Comparison of ENCODE assay signal across 19 cellular contexts in the genomic region with DNA sequence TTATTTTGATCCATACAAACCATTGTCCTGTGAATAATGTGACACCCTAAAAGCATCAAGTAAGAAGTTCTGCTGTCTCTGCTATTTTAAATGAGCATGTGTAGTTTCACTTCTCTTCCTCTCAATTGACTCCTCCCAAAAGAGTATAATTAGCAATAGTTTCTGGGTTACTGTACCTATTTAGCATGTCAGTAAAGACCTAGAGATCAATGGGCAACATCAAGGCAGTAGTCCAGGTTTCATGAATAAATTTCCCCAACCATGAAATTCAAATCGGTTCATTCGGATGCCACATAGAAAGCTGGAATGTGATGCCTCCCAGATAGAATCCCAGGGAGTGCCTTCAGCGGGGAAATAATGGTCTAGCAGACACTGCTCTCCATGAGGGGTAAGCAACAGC.
DNase-seq lines count a peak whose midpoint lies in the region; ATAC-seq, FAIRE-seq and TF ChIP-seq lines count a peak whose summit lies in the region.
"Had no signal": no experiment of that assay in that cellular context is flagged by ENCODE, and none has a peak within 500 bp of the region (broad histone marks: within the 10 kb centered on the region; RNA-seq: fewer than 3 reads in every experiment).

No MANE protein-coding gene starts in this region.

- no peak for FAIRE-seq in pancreas (lab: Jason Lieb, UNC)
- FAIRE-seq: G401.6 had no signal

- no peaks in the 10 kb centered on the region for H3K9me3 ChIP-seq in pancreas
- H3K9me3 ChIP-seq: gastroesophageal sphincter, psoas muscle, stomach, vagina had no signal

- intact Hi-C loops in left colon (cut with DNase I, micrococcal nuclease) (no loop called here), pancreas (cut with DNase I) (no loop called here)

- H3K4me1 ChIP-seq in pancreas = no peaks in the 10 kb centered on the region
- H3K4me1 ChIP-seq: psoas muscle, stomach, vagina had no signal

- H3K27ac Mint-ChIP-seq in brain = peak overlapping the region in 3 of 5 experiments; percentile 9 to 32 (median 22)
- H3K27ac Mint-ChIP-seq: naive thymus-derived CD8-positive, alpha-beta T cell had no signal

- H3K27me3 ChIP-seq in pancreas = no peaks in the 10 kb centered on the region
- H3K27me3 ChIP-seq: gastroesophageal sphincter, stomach, vagina had no signal

- ATAC-seq in GM18861 (IDR thresholded peaks at IDR 0.05; ENCODE audit: unreplicated experiment) = peak; percentile 79
- ATAC-seq in HG02763 (IDR thresholded peaks at IDR 0.05; ENCODE audit: unreplicated experiment) = peak; percentile 78
- ATAC-seq in HG03460 (IDR thresholded peaks at IDR 0.05; ENCODE audit: unreplicated experiment) = peak; percentile 46
- ATAC-seq in left colon = no peak
- no peak for ATAC-seq in pancreas
- ATAC-seq: gastroesophageal sphincter; naive thymus-derived CD8-positive, alpha-beta T cell; psoas muscle had no signal

- no peaks in the 10 kb centered on the region for H3K9me3 Mint-ChIP-seq in brain

- WGBS in pancreas, 2 donors = 75 to 84% methylated on average over 3 of the region's 3 CpGs

- no peak overlapping the region for H3K27ac ChIP-seq in pancreas
- H3K27ac ChIP-seq in coronary artery = no peak overlapping the region
- H3K27ac ChIP-seq: gastroesophageal sphincter, psoas muscle, stomach, vagina had no signal

- H3K4me1 Mint-ChIP-seq in brain = peaks cover 31% of the 10 kb centered on the region
- H3K4me1 Mint-ChIP-seq: naive thymus-derived CD8-positive, alpha-beta T cell had no signal

- no peaks in the 10 kb centered on the region for H3K36me3 ChIP-seq in pancreas
- H3K36me3 ChIP-seq: gastroesophageal sphincter, stomach, vagina had no signal

- H3K36me3 Mint-ChIP-seq in brain = no peaks in the 10 kb centered on the region
- H3K36me3 Mint-ChIP-seq: naive thymus-derived CD8-positive, alpha-beta T cell had no signal

- peak overlapping the region in 1 of 5 experiments; percentile 19 for H3K4me3 Mint-ChIP-seq in brain
- H3K4me3 Mint-ChIP-seq: naive thymus-derived CD8-positive, alpha-beta T cell had no signal

- DNase-seq in left colon = no peak
- DNase-seq in pancreas = no peak
- DNase-seq in coronary artery (ENCODE audit: low spot score) = no peak
- no peak for DNase-seq in NK-92 treated with Interleukin-12 subunit alpha and Interleukin-12 subunit beta, amount 100 ng/mL, for 24 hours (lab: John Stamatoyannopoulos, UW)
- DNase-seq: activated gamma-delta T cell treated with Interleukin-2 at 50 U/mL for 16 hours; cortex of kidney; naive thymus-derived CD8-positive, alpha-beta T cell; NCI-H1105 treated with DMSO at 0.1 percent for 48 hours; NCI-H2227 treated with DMSO at 0.1 percent for 48 hours; psoas muscle; SHP77; stomach had no signal

- no peak overlapping the region for H3K4me3 ChIP-seq in pancreas
- no peak overlapping the region for H3K4me3 ChIP-seq in coronary artery
- H3K4me3 ChIP-seq: gastroesophageal sphincter, psoas muscle, stomach, vagina had no signal

- H3K27me3 Mint-ChIP-seq in brain = peaks cover 6% of the 10 kb centered on the region
- H3K27me3 Mint-ChIP-seq: naive thymus-derived CD8-positive, alpha-beta T cell had no signal

- TF ChIP-seq CTCF in brain (conservative IDR thresholded peaks at IDR 0.05) = no peak
- no peak for TF ChIP-seq CTCF in pancreas (IDR thresholded peaks at IDR 0.05)
- TF ChIP-seq CTCF in coronary artery (IDR thresholded peaks at IDR 0.05) = no peak

Comparison
In these comparisons a context has a peak if more than half of its experiments do, and no peak if none do; other contexts are left out.
1. ATAC-seq: peak in GM18861 (single experiment), HG02763 (single experiment) and HG03460 (single experiment); none in left colon (single experiment) and pancreas (0 of 4).